1 cellular context compared by ENCODE assay signal in the genomic region with DNA sequence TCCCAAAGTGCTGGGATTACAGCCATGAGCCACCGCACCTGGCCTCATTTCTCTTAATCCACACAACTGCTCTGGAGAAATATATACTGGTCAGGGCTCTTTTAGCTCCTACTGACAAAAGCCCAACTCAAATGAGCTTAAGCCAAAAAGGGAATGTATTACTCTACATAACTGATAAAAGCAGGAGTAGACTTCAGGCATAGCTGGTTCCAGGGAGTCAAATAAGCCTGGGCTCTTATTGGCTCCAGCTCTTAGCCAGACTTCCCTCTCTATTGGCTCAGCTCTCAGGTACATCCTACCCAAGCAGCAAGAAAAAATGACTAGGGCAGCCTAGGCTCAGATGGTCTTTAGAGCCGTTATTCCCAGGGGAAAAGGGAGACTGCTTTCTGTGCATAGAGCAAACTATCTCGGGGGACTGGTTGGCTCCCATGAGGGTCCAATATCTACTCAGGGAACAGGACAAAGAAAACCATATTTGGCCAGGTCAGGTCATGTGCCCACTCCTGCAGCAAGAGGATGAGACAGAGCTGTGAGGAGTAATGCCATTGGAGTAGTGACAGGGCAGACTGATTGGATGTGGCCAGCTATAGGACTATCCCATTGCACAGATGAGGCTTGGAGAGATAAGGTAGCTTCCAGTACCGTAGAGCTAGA.
TF ChIP-seq lines count a peak whose summit lies in the region.

No MANE protein-coding gene starts in this region.

TF ChIP-seq in HepG2, 621 proteins besides CTCF, POLR2A, EP300 and RAD21:
- 0 out of 2 replicates have a peak, but pooled peaks have one; percentile 82 for TF ChIP-seq ZNF329 (CRISPR knock-in tag; IDR thresholded peaks at IDR 0.05; ENCODE audit: low read depth)
- TF ChIP-seq THAP11 (CRISPR knock-in tag; IDR thresholded peaks at IDR 0.05), result no peak
- TF ChIP-seq, protein P1, sequence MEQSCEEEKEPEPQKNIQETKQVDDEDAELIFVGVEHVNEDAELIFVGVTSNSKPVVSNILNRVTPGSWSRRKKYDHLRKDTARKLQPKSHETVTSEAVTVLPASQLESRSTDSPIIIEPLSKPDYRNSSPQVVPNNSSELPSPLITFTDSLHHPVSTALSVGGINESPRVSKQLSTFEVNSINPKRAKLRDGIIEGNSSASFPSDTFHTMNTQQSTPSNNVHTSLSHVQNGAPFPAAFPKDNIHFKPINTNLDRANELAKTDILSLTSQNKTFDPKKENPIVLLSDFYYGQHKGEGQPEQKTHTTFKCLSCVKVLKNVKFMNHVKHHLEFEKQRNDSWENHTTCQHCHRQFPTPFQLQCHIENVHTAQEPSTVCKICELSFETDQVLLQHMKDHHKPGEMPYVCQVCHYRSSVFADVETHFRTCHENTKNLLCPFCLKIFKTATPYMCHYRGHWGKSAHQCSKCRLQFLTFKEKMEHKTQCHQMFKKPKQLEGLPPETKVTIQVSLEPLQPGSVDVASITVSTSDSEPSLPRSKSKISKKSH (CRISPR knock-in tag; IDR thresholded peaks at IDR 0.05; ENCODE audit: borderline replicate concordance), result no peak
- TF ChIP-seq CEBPG (CRISPR knock-in tag; IDR thresholded peaks at IDR 0.05), result no peak
- TF ChIP-seq, protein P2, sequence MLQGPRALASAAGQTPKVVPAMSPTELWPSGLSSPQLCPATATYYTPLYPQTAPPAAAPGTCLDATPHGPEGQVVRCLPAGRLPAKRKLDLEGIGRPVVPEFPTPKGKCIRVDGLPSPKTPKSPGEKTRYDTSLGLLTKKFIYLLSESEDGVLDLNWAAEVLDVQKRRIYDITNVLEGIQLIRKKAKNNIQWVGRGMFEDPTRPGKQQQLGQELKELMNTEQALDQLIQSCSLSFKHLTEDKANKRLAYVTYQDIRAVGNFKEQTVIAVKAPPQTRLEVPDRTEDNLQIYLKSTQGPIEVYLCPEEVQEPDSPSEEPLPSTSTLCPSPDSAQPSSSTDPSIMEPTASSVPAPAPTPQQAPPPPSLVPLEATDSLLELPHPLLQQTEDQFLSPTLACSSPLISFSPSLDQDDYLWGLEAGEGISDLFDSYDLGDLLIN (CRISPR knock-in tag; IDR thresholded peaks at IDR 0.05; ENCODE audit: borderline replicate concordance), result no peak
